Comparison of ENCODE assay signal across 27 cellular contexts in genomic region chr5:1758574-1758973, GRCh38.
"Had no signal": no experiment of that assay in that cellular context is flagged by ENCODE, and none has a peak within 500 bp of the region (broad histone marks: within the 10 kb centered on the region; RNA-seq: fewer than 3 reads in every experiment).

No MANE protein-coding gene starts in this region.

- DNase-seq: stimulated activated CD4-positive, alpha-beta T cell treated with anti-CD3 and anti-CD28 coated beads, Interleukin-2, amount 100 ng/mL, for 48 hours; stimulated activated CD4-positive, alpha-beta T cell treated with anti-CD3 and anti-CD28 coated beads, Interleukin-4, amount 100 ng/mL, for 1 hour; stimulated activated CD4-positive, alpha-beta T cell treated with anti-CD3 and anti-CD28 coated beads, Interleukin-4, amount 100 ng/mL, for 24 hours; stimulated activated CD4-positive, alpha-beta T cell treated with anti-CD3 and anti-CD28 coated beads, Interleukin-4, amount 100 ng/mL, for 4 hours; stimulated activated CD8-positive, alpha-beta memory T cell treated with anti-CD3 and anti-CD28 coated beads, Interleukin-4, amount 100 ng/mL, for 48 hours; stimulated activated naive B cell treated with anti-CD40 and anti-IgM and Interleukin-4, amounts not matched to agents 10 μg/mL and 1 μg/mL and 100 μg/mL, for 72 hours; stimulated activated naive CD4-positive, alpha-beta T cell; stimulated activated naive CD4-positive, alpha-beta T cell treated with Interleukin-2 at 50 U/mL for 16 hours; stimulated activated naive CD8-positive, alpha-beta T cell treated with anti-CD3 and anti-CD28 coated beads, Interleukin-15, Interleukin-2, amounts not matched to agents 100 U/mL and 50 U/mL, for 24 hours; stomach; substantia nigra; thyroid gland; tibial artery; transverse colon; trophoblast cell; upper lobe of right lung; uterus had no signal

- H3K9me3 ChIP-seq: suprapubic skin, testis, thoracic aorta, thyroid gland, tibial artery, tibial nerve, transverse colon, upper lobe of right lung, uterus, vagina had no signal

- H3K4me3 ChIP-seq: stomach, suprapubic skin, testis, thoracic aorta, thyroid gland, tibial artery, tibial nerve, transverse colon, upper lobe of left lung, upper lobe of right lung, uterus, vagina had no signal

- ATAC-seq: stimulated activated effector memory CD8-positive, alpha-beta T cell treated with anti-CD3 and anti-CD28 coated beads, Interleukin-12 subunit alpha, Interleukin-12 subunit beta, amount 100 ng/mL, for 72 hours; stimulated activated memory B cell treated with anti-CD40 and anti-IgM and Interleukin-4, amounts not matched to agents 10 μg/mL and 1 μg/mL and 100 μg/mL, for 72 hours; stimulated activated naive B cell treated with anti-CD40 and anti-IgM and Interleukin-4, amounts not matched to agents 10 μg/mL and 1 μg/mL and 100 μg/mL, for 72 hours; stimulated activated naive CD8-positive, alpha-beta T cell treated with anti-CD3 and anti-CD28 coated beads, Interleukin-15, amount 100 ng/mL, for 72 hours; stimulated activated naive CD8-positive, alpha-beta T cell treated with anti-CD3 and anti-CD28 coated beads, Interleukin-15, Interleukin-2, amounts not matched to agents 100 U/mL and 50 U/mL, for 24 hours; upper lobe of right lung had no signal

- H3K4me1 ChIP-seq: stomach, suprapubic skin, testis, thyroid gland, tibial artery, tibial nerve, transverse colon, upper lobe of left lung, upper lobe of right lung, uterus, vagina had no signal

- H3K27me3 ChIP-seq: testis, thyroid gland, upper lobe of left lung, uterus, vagina had no signal

- FAIRE-seq: urothelium cell line had no signal

- H3K27ac ChIP-seq: stomach, suprapubic skin, testis, thoracic aorta, thyroid gland, tibial artery, tibial nerve, transverse colon, upper lobe of left lung, upper lobe of right lung, uterus, vagina had no signal

- H3K36me3 ChIP-seq: stomach, suprapubic skin, thoracic aorta, thyroid gland, tibial artery, tibial nerve, transverse colon, upper lobe of left lung, upper lobe of right lung, uterus, vagina had no signal
